In genomic region chr18:3692691-3693090, GRCh38 we compare ENCODE assay signal across 17 cellular contexts.
"Had no signal": no experiment of that assay in that cellular context is flagged by ENCODE, and none has a peak within 500 bp of the region (broad histone marks: within the 10 kb centered on the region; RNA-seq: fewer than 3 reads in every experiment).

No MANE protein-coding gene starts in this region.

- H3K4me1 ChIP-seq: gastroesophageal sphincter had no signal

- H3K9me3 Mint-ChIP-seq: activated CD4-positive, alpha-beta memory T cell treated with anti-CD3 and anti-CD28 coated beads for 36 hours; activated T-cell treated with anti-CD3 and anti-CD28 coated beads, Interleukin-2, amount 50 U/mL, for 24 hours; natural killer cell treated with Interleukin-12 subunit alpha and Interleukin-12 subunit beta and Interleukin-15 and Interleukin-18, amount 100 ng/mL, for 72 hours had no signal

- H3K9me3 ChIP-seq: gastroesophageal sphincter had no signal

- H3K36me3 Mint-ChIP-seq: activated CD4-positive, alpha-beta memory T cell treated with anti-CD3 and anti-CD28 coated beads for 36 hours; type B pancreatic cell had no signal

- DNase-seq: activated CD4-positive, alpha-beta memory T cell treated with anti-CD3 and anti-CD28 coated beads for 36 hours; activated naive CD4-positive, alpha-beta T cell treated with anti-CD3 and anti-CD28 coated beads, Interleukin-2, amount 50 U/mL, for 16 hours; activated T-cell treated with anti-CD3 and anti-CD28 coated beads, Interleukin-2, amount 50 U/mL, for 24 hours; erythroblast; heart right ventricle; occipital lobe; right cardiac atrium; stimulated activated CD4-positive, alpha-beta T cell treated with anti-CD3 and anti-CD28 coated beads, Interleukin-4, amount 100 ng/mL, for 4 hours; stimulated activated CD8-positive, alpha-beta memory T cell treated with anti-CD3 and anti-CD28 coated beads, Interleukin-4, amount 100 ng/mL, for 48 hours; stimulated activated naive CD4-positive, alpha-beta T cell treated with Interleukin-2 at 50 U/mL for 16 hours; substantia nigra; T-helper 1 cell; T1000 had no signal

- H3K36me3 ChIP-seq: gastroesophageal sphincter, heart right ventricle had no signal

- ATAC-seq: gastroesophageal sphincter, right cardiac atrium had no signal

- H3K27me3 ChIP-seq: gastroesophageal sphincter, heart right ventricle had no signal

- H3K4me1 Mint-ChIP-seq: memory B cell had no signal

- H3K27me3 Mint-ChIP-seq: activated T-cell treated with anti-CD3 and anti-CD28 coated beads, Interleukin-2, amount 50 U/mL, for 24 hours had no signal

- H3K27ac ChIP-seq: gastroesophageal sphincter had no signal

- H3K4me3 ChIP-seq: gastroesophageal sphincter, heart right ventricle had no signal

- H3K4me3 Mint-ChIP-seq: activated CD4-positive, alpha-beta memory T cell treated with anti-CD3 and anti-CD28 coated beads for 36 hours; activated T-cell treated with anti-CD3 and anti-CD28 coated beads, Interleukin-2, amount 50 U/mL, for 24 hours; memory B cell; natural killer cell treated with Interleukin-12 subunit alpha and Interleukin-12 subunit beta and Interleukin-15 and Interleukin-18, amount 100 ng/mL, for 72 hours; type B pancreatic cell had no signal

- H3K27ac Mint-ChIP-seq: activated CD4-positive, alpha-beta memory T cell treated with anti-CD3 and anti-CD28 coated beads for 36 hours; activated T-cell treated with anti-CD3 and anti-CD28 coated beads, Interleukin-2, amount 50 U/mL, for 24 hours; memory B cell; natural killer cell treated with Interleukin-12 subunit alpha and Interleukin-12 subunit beta and Interleukin-15 and Interleukin-18, amount 100 ng/mL, for 72 hours; type B pancreatic cell had no signal
